ENCODE assay signal across 8 cellular contexts in genomic region chr3:37855363-37855970, GRCh38. TPM values are rescaled to one million over a fixed set of nuclear protein-coding genes. Genes with fewer than 3 reads are reported as not detected.
DNase-seq lines count a peak whose midpoint lies in the region; ATAC-seq, FAIRE-seq and TF ChIP-seq lines count a peak whose summit lies in the region.

No MANE protein-coding gene starts in this region.

- no peak overlapping the region for H3K9ac ChIP-seq in keratinocyte (ENCODE audit: control insufficient read depth, extremely low read depth, insufficient read depth, low read length)

- H3K9me3 ChIP-seq in keratinocyte (ENCODE audit: control insufficient read depth, low read depth, low read length), result no peaks in the 10 kb centered on the region

- ATAC-seq in WTC11 (peak; percentile 41), GM18519 (IDR thresholded peaks at IDR 0.05; ENCODE audit: low FRiP score, unreplicated experiment) (no peak)

- no peaks in the 10 kb centered on the region for H3K9me1 ChIP-seq in keratinocyte (ENCODE audit: control insufficient read depth, extremely low read depth, insufficient read depth, low read length)

- no peak overlapping the region for H2AFZ ChIP-seq in keratinocyte (ENCODE audit: control insufficient read depth, low read length)

- H3K4me3 Mint-ChIP-seq in WTC11, result no peak overlapping the region
- no peak overlapping the region for H3K4me3 Mint-ChIP-seq in MCF 10A (ENCODE audit: unreplicated experiment)

- CTCF ChIA-PET in WTC11 (lab: Charles Lee) (interaction anchor here (0.6 to 6.7 kb wide), 24 partner anchors 8 to 152 kb away, joined by 3 to 109 read pairs (median 4); no protein-coding TSS in a partner anchor), MCF 10A (lab: Yijun Ruan, JAX) (interaction anchor here (0.5 to 8.0 kb wide), 37 partner anchors 8 to 577 kb away, joined by 3 to 207 read pairs (median 4); partner anchors contain the start of gene DLEC1)

- DNase-seq in AG09319 (ENCODE audit: extremely low read depth, low read depth) (peak; percentile 42), GM19240 (ENCODE audit: insufficient read length, low spot score) (peak; percentile 45), NCI-H1930 (lab: John Stamatoyannopoulos, UW) (peak; percentile 16 to 18), WTC11 (ENCODE audit: low spot score) (peak; percentile 89), MCF 10A (ENCODE audit: unreplicated experiment) (peak; percentile 79), keratinocyte (ENCODE audit: low read depth, low spot score) (no peak)
- peak; percentile 63 to 70 (median 66) for DNase-seq in stimulated activated CD4-positive, alpha-beta T cell treated with anti-CD3 and anti-CD28 coated beads, Interleukin-1b, Interleukin-23, amount 100 ng/mL, for 24 hours (ENCODE audit: low read depth in 4 of 4, low spot score in 1 of 4)

- H3K27me3 ChIP-seq in keratinocyte (ENCODE audit: control insufficient read depth, extremely low read depth, insufficient read depth, low read length), result no peaks in the 10 kb centered on the region

- H3K27ac Mint-ChIP-seq in WTC11 (no peak overlapping the region), MCF 10A (ENCODE audit: low read depth, unreplicated experiment) (no peak overlapping the region)

- no peaks in the 10 kb centered on the region for H4K20me1 ChIP-seq in keratinocyte (ENCODE audit: control insufficient read depth, extremely low read depth, insufficient read depth, low read length)

- H3K9me3 Mint-ChIP-seq in WTC11, result peaks cover 4% of the 10 kb centered on the region; the same call in 1 of the 2 replicates
- H3K9me3 Mint-ChIP-seq in MCF 10A (ENCODE audit: unreplicated experiment), result no peaks in the 10 kb centered on the region

- intact Hi-C loops in MCF 10A (cut with micrococcal nuclease), result loop anchor here (1.0 kb wide), 1 partner anchor 112 kb away; no protein-coding TSS in a partner anchor

- H3K4me1 Mint-ChIP-seq in WTC11 (peaks cover 19% of the 10 kb centered on the region), MCF 10A (ENCODE audit: insufficient read depth, unreplicated experiment) (peaks cover 29% of the 10 kb centered on the region)

- H3K79me2 ChIP-seq in keratinocyte (ENCODE audit: control insufficient read depth, insufficient read depth, low read length), result peaks cover 6% of the 10 kb centered on the region

- no peak overlapping the region for H3K27ac ChIP-seq in keratinocyte (ENCODE audit: control insufficient read depth, insufficient read depth, low read length)

- FAIRE-seq in keratinocyte (lab: Jason Lieb, UNC), result peak; percentile 95

- dilution Hi-C loops in keratinocyte (cut with MboI; ENCODE audit: extremely low pct_ligation_motif_present, low sequenced_read_pairs), result no loop called here

- POLR2A ChIA-PET in WTC11 (lab: Charles Lee) (no interaction called here), MCF 10A (lab: Yijun Ruan, JAX) (interaction anchor here (0.6 to 2.4 kb wide), 7 partner anchors 8 to 359 kb away, joined by 3 to 15 read pairs (median 3); partner anchors contain the start of gene OXSR1)

- H3K27me3 Mint-ChIP-seq in WTC11 (ENCODE audit: low read depth) (peaks cover 19% of the 10 kb centered on the region), MCF 10A (ENCODE audit: insufficient read depth, unreplicated experiment) (no peaks in the 10 kb centered on the region)

- H3K36me3 ChIP-seq in keratinocyte (ENCODE audit: control insufficient read depth in 2 of 2, extremely low read depth in 1 of 2, insufficient read depth in 2 of 2, low read length in 2 of 2), result no peaks in the 10 kb centered on the region

- no peak overlapping the region for H3K4me2 ChIP-seq in keratinocyte (ENCODE audit: control insufficient read depth, extremely low read depth, insufficient read depth, low read depth, low read length)

- TF ChIP-seq CTCF in AG09319 (IDR thresholded peaks at IDR 0.05; ENCODE audit: low read depth, low read length), result peak; percentile 82
- TF ChIP-seq CTCF in WTC11 (IDR thresholded peaks at IDR 0.05), result peak; percentile 95
- peak; percentile 94 for TF ChIP-seq CTCF in MCF 10A (IDR thresholded peaks at IDR 0.05; ENCODE audit: unreplicated experiment)
- TF ChIP-seq CTCF in keratinocyte (optimal IDR thresholded peaks at IDR 0.05 in 1 of 3, IDR thresholded peaks at IDR 0.05 in 1 of 3, conservative IDR thresholded peaks at IDR 0.05 in 1 of 3; ENCODE audit: extremely low read depth in 1 of 3, insufficient read depth in 2 of 3, low read length in 3 of 3), result peak in 2 of 3 experiments; percentile 86 to 88

- H3K36me3 Mint-ChIP-seq in WTC11, result peaks cover 5% of the 10 kb centered on the region; the same call in 1 of the 2 replicates
- peaks cover under 1% of the 10 kb centered on the region for H3K36me3 Mint-ChIP-seq in MCF 10A (ENCODE audit: insufficient read depth, unreplicated experiment)

- H3K4me1 ChIP-seq in keratinocyte (ENCODE audit: control insufficient read depth, extremely low read depth, insufficient read depth, low read length), result peaks cover 48% of the 10 kb centered on the region

- no peak overlapping the region for H3K4me3 ChIP-seq in keratinocyte (ENCODE audit: control insufficient read depth in 2 of 3, extremely low read depth in 1 of 3, insufficient read depth in 2 of 3, low read depth in 1 of 3, low read length in 3 of 3)

- BruUV-seq in MCF 10A (replicated peaks; lab: Mats Ljungman, UMichigan), result no TSS peak

TF ChIP-seq in WTC11, 78 proteins besides CTCF, POLR2A, EP300 and RAD21 (continues in another document):
- TF ChIP-seq ESRRA (CRISPR knock-in tag; IDR thresholded peaks at IDR 0.05; ENCODE audit: borderline replicate concordance) (no peak), ZNF671 (CRISPR knock-in tag; IDR thresholded peaks at IDR 0.05) (no peak), FOXP1 (CRISPR knock-in tag; IDR thresholded peaks at IDR 0.05; ENCODE audit: borderline replicate concordance) (no peak), RELA (CRISPR knock-in tag; IDR thresholded peaks at IDR 0.05; ENCODE audit: borderline replicate concordance) (no peak), NR2C2 (CRISPR knock-in tag; IDR thresholded peaks at IDR 0.05) (no peak), JUN (CRISPR knock-in tag; IDR thresholded peaks at IDR 0.05) (no peak), GABPB1 (CRISPR knock-in tag; IDR thresholded peaks at IDR 0.05) (no peak), MYBL2 (CRISPR knock-in tag; IDR thresholded peaks at IDR 0.05) (no peak), EMX1 (CRISPR knock-in tag; IDR thresholded peaks at IDR 0.05) (no peak)
- TF ChIP-seq, protein P1, sequence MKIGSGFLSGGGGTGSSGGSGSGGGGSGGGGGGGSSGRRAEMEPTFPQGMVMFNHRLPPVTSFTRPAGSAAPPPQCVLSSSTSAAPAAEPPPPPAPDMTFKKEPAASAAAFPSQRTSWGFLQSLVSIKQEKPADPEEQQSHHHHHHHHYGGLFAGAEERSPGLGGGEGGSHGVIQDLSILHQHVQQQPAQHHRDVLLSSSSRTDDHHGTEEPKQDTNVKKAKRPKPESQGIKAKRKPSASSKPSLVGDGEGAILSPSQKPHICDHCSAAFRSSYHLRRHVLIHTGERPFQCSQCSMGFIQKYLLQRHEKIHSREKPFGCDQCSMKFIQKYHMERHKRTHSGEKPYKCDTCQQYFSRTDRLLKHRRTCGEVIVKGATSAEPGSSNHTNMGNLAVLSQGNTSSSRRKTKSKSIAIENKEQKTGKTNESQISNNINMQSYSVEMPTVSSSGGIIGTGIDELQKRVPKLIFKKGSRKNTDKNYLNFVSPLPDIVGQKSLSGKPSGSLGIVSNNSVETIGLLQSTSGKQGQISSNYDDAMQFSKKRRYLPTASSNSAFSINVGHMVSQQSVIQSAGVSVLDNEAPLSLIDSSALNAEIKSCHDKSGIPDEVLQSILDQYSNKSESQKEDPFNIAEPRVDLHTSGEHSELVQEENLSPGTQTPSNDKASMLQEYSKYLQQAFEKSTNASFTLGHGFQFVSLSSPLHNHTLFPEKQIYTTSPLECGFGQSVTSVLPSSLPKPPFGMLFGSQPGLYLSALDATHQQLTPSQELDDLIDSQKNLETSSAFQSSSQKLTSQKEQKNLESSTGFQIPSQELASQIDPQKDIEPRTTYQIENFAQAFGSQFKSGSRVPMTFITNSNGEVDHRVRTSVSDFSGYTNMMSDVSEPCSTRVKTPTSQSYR (CRISPR knock-in tag; IDR thresholded peaks at IDR 0.05), result no peak
- TF ChIP-seq, protein P2, sequence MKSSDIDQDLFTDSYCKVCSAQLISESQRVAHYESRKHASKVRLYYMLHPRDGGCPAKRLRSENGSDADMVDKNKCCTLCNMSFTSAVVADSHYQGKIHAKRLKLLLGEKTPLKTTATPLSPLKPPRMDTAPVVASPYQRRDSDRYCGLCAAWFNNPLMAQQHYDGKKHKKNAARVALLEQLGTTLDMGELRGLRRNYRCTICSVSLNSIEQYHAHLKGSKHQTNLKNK (CRISPR knock-in tag; IDR thresholded peaks at IDR 0.05), result no peak
- TF ChIP-seq, protein P3, sequence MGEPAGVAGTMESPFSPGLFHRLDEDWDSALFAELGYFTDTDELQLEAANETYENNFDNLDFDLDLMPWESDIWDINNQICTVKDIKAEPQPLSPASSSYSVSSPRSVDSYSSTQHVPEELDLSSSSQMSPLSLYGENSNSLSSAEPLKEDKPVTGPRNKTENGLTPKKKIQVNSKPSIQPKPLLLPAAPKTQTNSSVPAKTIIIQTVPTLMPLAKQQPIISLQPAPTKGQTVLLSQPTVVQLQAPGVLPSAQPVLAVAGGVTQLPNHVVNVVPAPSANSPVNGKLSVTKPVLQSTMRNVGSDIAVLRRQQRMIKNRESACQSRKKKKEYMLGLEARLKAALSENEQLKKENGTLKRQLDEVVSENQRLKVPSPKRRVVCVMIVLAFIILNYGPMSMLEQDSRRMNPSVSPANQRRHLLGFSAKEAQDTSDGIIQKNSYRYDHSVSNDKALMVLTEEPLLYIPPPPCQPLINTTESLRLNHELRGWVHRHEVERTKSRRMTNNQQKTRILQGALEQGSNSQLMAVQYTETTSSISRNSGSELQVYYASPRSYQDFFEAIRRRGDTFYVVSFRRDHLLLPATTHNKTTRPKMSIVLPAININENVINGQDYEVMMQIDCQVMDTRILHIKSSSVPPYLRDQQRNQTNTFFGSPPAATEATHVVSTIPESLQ (CRISPR knock-in tag; IDR thresholded peaks at IDR 0.05), result no peak

RNA-seq across cellular contexts. Expression of gene CTDSPL, which starts 6.2 kb away (rescaled TPM):
- 28.0 to 41.2 TPM (median 28.6 TPM) in 3 replicates for total RNA-seq in WTC11 (2021)
- total RNA-seq in MCF 10A (2022), result 28.6 and 38.8 TPM in 2 replicates
- polyA plus RNA-seq in keratinocyte, result 77.7 to 83.2 TPM (median 83.0 TPM) in 3 replicates
- polyA plus RNA-seq in keratinocyte (2011; ENCODE audit: low read depth), result 8.3 TPM
- 63.8 and 80.6 TPM in 2 replicates for polyA plus RNA-seq in keratinocyte (2011; cell fraction: cytosol; rRNA removed)
- 62.6 and 70.5 TPM in 2 replicates for polyA plus RNA-seq in keratinocyte (2011; cell fraction: nucleus; rRNA removed)
- 43.9 and 69.2 TPM in 2 replicates for polyA plus RNA-seq in keratinocyte (2012; ENCODE audit: low replicate concordance)
- polyA minus RNA-seq in keratinocyte, result 104 to 118 TPM (median 106 TPM) in 3 replicates
- 52.8 TPM for polyA minus RNA-seq in keratinocyte (2011; cell fraction: cytosol; rRNA and poly(A)+ RNA removed)
- polyA minus RNA-seq in keratinocyte (2011; cell fraction: nucleus; rRNA and poly(A)+ RNA removed), result 31.5 and 49.4 TPM in 2 replicates
